Comparison of ENCODE assay signal across 8 cellular contexts in the genomic region with DNA sequence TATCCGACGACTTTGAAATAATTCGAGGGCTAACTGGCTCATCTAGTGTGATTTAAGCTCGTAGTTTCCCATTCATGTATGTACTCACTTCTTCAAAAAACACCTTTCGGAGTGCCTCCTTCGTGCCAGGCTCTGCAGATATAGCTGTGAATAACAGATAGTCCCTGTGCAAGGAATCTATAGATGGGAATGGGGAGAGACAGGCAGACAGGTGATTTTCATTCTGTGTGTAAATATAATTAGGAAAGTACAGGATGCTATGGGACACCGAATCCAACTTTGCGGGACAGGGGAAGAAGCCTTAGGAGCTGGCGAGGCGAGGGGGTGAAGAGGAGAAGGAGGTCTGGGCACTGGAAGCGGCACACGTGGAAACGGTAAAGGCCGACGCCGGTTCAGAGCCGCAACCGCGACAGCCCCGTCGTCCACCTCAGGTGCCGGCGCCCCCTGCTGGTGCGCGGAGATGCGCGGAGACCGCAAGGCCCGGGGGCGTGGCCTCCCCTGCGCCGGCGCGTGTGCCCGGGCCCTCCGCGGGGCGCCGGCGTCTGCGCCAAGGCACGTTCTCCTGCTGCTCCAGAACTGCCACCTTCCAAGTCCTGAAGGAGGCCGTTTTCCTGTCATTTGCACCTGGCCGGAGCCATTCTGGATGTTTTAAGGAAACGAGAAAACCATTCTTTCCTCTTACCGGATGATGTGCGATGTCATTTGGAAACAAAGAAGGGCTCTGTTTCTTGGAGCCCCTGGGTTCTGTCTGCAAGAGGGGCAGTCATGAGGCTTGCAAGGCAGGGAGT. TPM values are rescaled to one million over a fixed set of nuclear protein-coding genes. Genes with fewer than 3 reads are reported as not detected.
DNase-seq lines count a peak whose midpoint lies in the region; ATAC-seq, FAIRE-seq and TF ChIP-seq lines count a peak whose summit lies in the region.

No MANE protein-coding gene starts in this region.

- peak overlapping the region; percentile 62 for H3K4me3 Mint-ChIP-seq in activated CD4-positive, alpha-beta memory T cell treated with anti-CD3 and anti-CD28 coated beads for 36 hours

- no peak for TF ChIP-seq POLR2A in GM12892 (IDR thresholded peaks at IDR 0.05; ENCODE audit: low read depth, low read length)

- no peaks in the 10 kb centered on the region for H3K36me3 Mint-ChIP-seq in activated CD4-positive, alpha-beta memory T cell treated with anti-CD3 and anti-CD28 coated beads for 36 hours

- peaks cover 10% of the 10 kb centered on the region for H3K4me1 Mint-ChIP-seq in activated CD4-positive, alpha-beta memory T cell treated with anti-CD3 and anti-CD28 coated beads for 36 hours (ENCODE audit: low read depth)

- FAIRE-seq in GM12892 (lab: Jason Lieb, UNC) = peak; percentile 70

- no peak overlapping the region for H3K27ac Mint-ChIP-seq in activated CD4-positive, alpha-beta memory T cell treated with anti-CD3 and anti-CD28 coated beads for 36 hours

- no peaks in the 10 kb centered on the region for H3K9me3 Mint-ChIP-seq in activated CD4-positive, alpha-beta memory T cell treated with anti-CD3 and anti-CD28 coated beads for 36 hours

- peak; percentile 99 for TF ChIP-seq CTCF in lower lobe of right lung (IDR thresholded peaks at IDR 0.05)

- peaks cover 11% of the 10 kb centered on the region for H3K27me3 ChIP-seq in lower lobe of right lung (ENCODE audit: low read depth)

- DNase-seq in GM12892 (ENCODE audit: insufficient read length) (peak; percentile 84), NCI-H526 (lab: John Stamatoyannopoulos, UW) (peak; percentile 66 to 96), ecto neural progenitor cell (ENCODE audit: low spot score) (peak; percentile 93), lower lobe of right lung (peak; percentile 92)
- DNase-seq in activated CD4-positive, alpha-beta memory T cell treated with anti-CD3 and anti-CD28 coated beads for 36 hours = peak; percentile 89
- peak; percentile 82 to 87 for DNase-seq in stimulated activated CD4-positive, alpha-beta T cell treated with anti-CD3 and anti-CD28 coated beads, Interleukin-4, amount 100 ng/mL, for 48 hours (ENCODE audit: low read depth in 2 of 2)

- POLR2A ChIA-PET in activated CD4-positive, alpha-beta memory T cell treated with anti-CD3 and anti-CD28 coated beads for 36 hours (lab: Charles Lee) = no interaction called here

- CTCF ChIA-PET in activated CD4-positive, alpha-beta memory T cell treated with anti-CD3 and anti-CD28 coated beads for 36 hours (lab: Charles Lee) = interaction anchor here (0.6 to 2.4 kb wide), 18 partner anchors 10 to 551 kb away, joined by 3 to 12 read pairs (median 4); no protein-coding TSS in a partner anchor

- peaks cover 13% of the 10 kb centered on the region for H3K4me1 ChIP-seq in lower lobe of right lung

- no peak overlapping the region for H3K27ac ChIP-seq in lower lobe of right lung

- peak; percentile 66 for ATAC-seq in HG03159 (IDR thresholded peaks at IDR 0.05; ENCODE audit: unreplicated experiment)
- ATAC-seq in lower lobe of right lung = peak; percentile 97
- ATAC-seq in GM18519 (IDR thresholded peaks at IDR 0.05; ENCODE audit: low FRiP score, unreplicated experiment) = no peak

- H3K4me3 ChIP-seq in lower lobe of right lung = peak overlapping the region; percentile 41

- H3K9me3 ChIP-seq in lower lobe of right lung = no peaks in the 10 kb centered on the region

- H3K36me3 ChIP-seq in lower lobe of right lung = no peaks in the 10 kb centered on the region

- peaks cover 26% of the 10 kb centered on the region for H3K27me3 Mint-ChIP-seq in activated CD4-positive, alpha-beta memory T cell treated with anti-CD3 and anti-CD28 coated beads for 36 hours

- intact Hi-C loops in activated CD4-positive, alpha-beta memory T cell treated with anti-CD3 and anti-CD28 coated beads for 36 hours (cut with micrococcal nuclease) = loop anchor here (1.0 to 2.0 kb wide), 3 partner anchors 31 to 238 kb away; a partner anchor contains a TSS
- intact Hi-C loops in lower lobe of right lung (cut with DNase I) = no loop called here

RNA-seq across cellular contexts. Expression of a gene that starts 18.0 kb away (rescaled TPM):
- polyA plus RNA-seq in GM12892 (2012; ENCODE audit: missing spikeins) = 0.04 TPM
- total RNA-seq in activated CD4-positive, alpha-beta memory T cell treated with anti-CD3 and anti-CD28 coated beads for 36 hours = under 1 TPM; 0.07 to 0.12 TPM
- 8.4 TPM for total RNA-seq in lower lobe of right lung

RNA-seq across cellular contexts. Expression of a gene that starts 30.6 kb away (rescaled TPM):
- 12.0 TPM for polyA plus RNA-seq in GM12892 (2012; ENCODE audit: missing spikeins)
- 10 to 100 TPM; 13.1 to 13.4 TPM for total RNA-seq in activated CD4-positive, alpha-beta memory T cell treated with anti-CD3 and anti-CD28 coated beads for 36 hours
- 12.4 TPM for total RNA-seq in lower lobe of right lung
